Comparison of ENCODE assay signal across 8 cellular contexts in genomic region chr9:107282759-107283620, GRCh38. TPM values are rescaled to one million over a fixed set of nuclear protein-coding genes. Genes with fewer than 3 reads are reported as not detected.
DNase-seq lines count a peak whose midpoint lies in the region; ATAC-seq and TF ChIP-seq lines count a peak whose summit lies in the region.

Gene RAD23B (plus strand): TSS chr9:107283279. CDS start chr9:107283630, 351 bp downstream.

- peak within 1 kb of the TSS; percentile 93 for H3K27ac Mint-ChIP-seq in HFFc6
- peak within 1 kb of the TSS; percentile 94 for H3K27ac Mint-ChIP-seq in activated naive CD4-positive, alpha-beta T cell treated with anti-CD3 and anti-CD28 coated beads, Interleukin-2, amount 10 ng/mL, durations not matched to agents 7 days and 5 days

- peak within 1 kb of the TSS; percentile 99 for H3K9ac ChIP-seq in SK-N-MC (ENCODE audit: insufficient read length)

- H3K4me1 ChIP-seq in gastroesophageal sphincter: peaks cover 0 to 46% (median 5%) of the 10 kb centered on the region in 3 donors

- peak within 1 kb of the TSS; percentile 99 for H3K4me3 Mint-ChIP-seq in HFFc6
- H3K4me3 Mint-ChIP-seq in activated naive CD4-positive, alpha-beta T cell treated with anti-CD3 and anti-CD28 coated beads, Interleukin-2, amount 10 ng/mL, durations not matched to agents 7 days and 5 days: peak within 1 kb of the TSS; percentile 91

- TF ChIP-seq EP300 in gastroesophageal sphincter (IDR thresholded peaks at IDR 0.05): no peak

- WGBS in gastroesophageal sphincter (ENCODE audit: low coverage in 1 of 2), 2 donors: 0% methylated on average over 1 to 2 of the region's 100 CpGs

- H3K27me3 ChIP-seq in gastroesophageal sphincter: no peaks in the 10 kb centered on the region

- H3K9me3 ChIP-seq in SK-N-MC (ENCODE audit: low read depth, low read length): peaks cover 4% of the 10 kb centered on the region; the same call in 1 of the 2 replicates
- no peaks in the 10 kb centered on the region for H3K9me3 ChIP-seq in gastroesophageal sphincter

- DNase-seq in GM04503 (ENCODE audit: low read depth) (peak; percentile 85), HFFc6 (peak; percentile 98), NB4 (ENCODE audit: low read depth) (peak; percentile 97), SK-N-MC (ENCODE audit: low read depth, low spot score) (peak; percentile 81), non-pigmented ciliary epithelial cell (ENCODE audit: low read depth) (peak; percentile 89), superior temporal gyrus (ENCODE audit: extremely low spot score) (peak; percentile 98)
- peak; percentile 97 for DNase-seq in activated naive CD4-positive, alpha-beta T cell treated with anti-CD3 and anti-CD28 coated beads, Interleukin-2, amount 10 ng/mL, durations not matched to agents 7 days and 5 days

- no peaks in the 10 kb centered on the region for H3K9me3 Mint-ChIP-seq in HFFc6
- H3K9me3 Mint-ChIP-seq in activated naive CD4-positive, alpha-beta T cell treated with anti-CD3 and anti-CD28 coated beads, Interleukin-2, amount 10 ng/mL, durations not matched to agents 7 days and 5 days: no peaks in the 10 kb centered on the region

- CTCF ChIA-PET in activated naive CD4-positive, alpha-beta T cell treated with anti-CD3 and anti-CD28 coated beads, Interleukin-2, amount 10 ng/mL, durations not matched to agents 7 days and 5 days (lab: Charles Lee): interaction anchor here (1.0 to 4.1 kb wide), 3 partner anchors 35 to 59 kb away, joined by 3 to 19 read pairs (median 3); no protein-coding TSS in a partner anchor

- H3K27me3 Mint-ChIP-seq in HFFc6 (ENCODE audit: insufficient read depth): peaks cover 7% of the 10 kb centered on the region
- H3K27me3 Mint-ChIP-seq in activated naive CD4-positive, alpha-beta T cell treated with anti-CD3 and anti-CD28 coated beads, Interleukin-2, amount 10 ng/mL, durations not matched to agents 7 days and 5 days: peaks cover 8% of the 10 kb centered on the region

- peak; percentile 87 for TF ChIP-seq POLR2A in NB4 (IDR thresholded peaks at IDR 0.05; ENCODE audit: extremely low read depth, insufficient read length)
- peak; percentile 79 to 81 for TF ChIP-seq POLR2A in gastroesophageal sphincter (IDR thresholded peaks at IDR 0.05)

- peak within 1 kb of the TSS; percentile 93 for H3K27ac ChIP-seq in SK-N-MC
- peak within 1 kb of the TSS; percentile 93 to 100 (median 100) for H3K27ac ChIP-seq in gastroesophageal sphincter

- peaks cover 25% of the 10 kb centered on the region for H3K36me3 ChIP-seq in SK-N-MC (ENCODE audit: insufficient read depth, low read length)
- H3K36me3 ChIP-seq in gastroesophageal sphincter: no peaks in the 10 kb centered on the region

- H3K4me1 Mint-ChIP-seq in HFFc6 (ENCODE audit: low read depth): peaks cover 47% of the 10 kb centered on the region
- H3K4me1 Mint-ChIP-seq in activated naive CD4-positive, alpha-beta T cell treated with anti-CD3 and anti-CD28 coated beads, Interleukin-2, amount 10 ng/mL, durations not matched to agents 7 days and 5 days: peaks cover 41% of the 10 kb centered on the region

- H3K36me3 Mint-ChIP-seq in HFFc6 (ENCODE audit: low read depth): peaks cover 29% of the 10 kb centered on the region
- peaks cover 4% of the 10 kb centered on the region for H3K36me3 Mint-ChIP-seq in activated naive CD4-positive, alpha-beta T cell treated with anti-CD3 and anti-CD28 coated beads, Interleukin-2, amount 10 ng/mL, durations not matched to agents 7 days and 5 days

- H3K4me3 ChIP-seq in NB4 (ENCODE audit: low read depth, low read length): peak within 1 kb of the TSS; percentile 94
- peak within 1 kb of the TSS; percentile 96 for H3K4me3 ChIP-seq in SK-N-MC
- H3K4me3 ChIP-seq in gastroesophageal sphincter: peak within 1 kb of the TSS; percentile 78 to 100

- TF ChIP-seq CTCF in HFFc6 (IDR thresholded peaks at IDR 0.05) (no peak), NB4 (IDR thresholded peaks at IDR 0.05; ENCODE audit: low read depth, low read length) (no peak), gastroesophageal sphincter (IDR thresholded peaks at IDR 0.05) (peak in 1 of 4 experiments; percentile 15)

- peak; percentile 98 for ATAC-seq in gastroesophageal sphincter

RNA-seq across cellular contexts. Expression of gene RAD23B, which starts in this region (rescaled TPM):
- total RNA-seq in HFFc6 (2021; fragmentation: NEBNext Ultra II Directional; extraction: Animal tissue kit (Norgen Biotek cat#: 25700)): 100 to 1,000 TPM; 196 to 222 (median 204) TPM
- total RNA-seq in gastroesophageal sphincter: 10 to 100 TPM; 64.3 to 96.5 (median 80.7) TPM

Comparison
In these comparisons a context has a peak if more than half of its experiments do, and no peak if none do; other contexts are left out.
1. Peak in every context shown above with its lines: DNase-seq, ATAC-seq, H3K4me3 ChIP-seq and H3K27ac ChIP-seq.